In genomic region chr3:99799420-99799819, GRCh38 we compare ENCODE assay signal across 27 cellular contexts.
"Had no signal": no experiment of that assay in that cellular context is flagged by ENCODE, and none has a peak within 500 bp of the region (broad histone marks: within the 10 kb centered on the region; RNA-seq: fewer than 3 reads in every experiment).

No MANE protein-coding gene starts in this region.

- DNase-seq: colonic mucosa; cortex of kidney; effector CD8-positive, alpha-beta T cell; effector memory CD8-positive, alpha-beta T cell; endodermal cell; erythroblast; esophagus squamous epithelium; foreskin fibroblast; foreskin melanocyte; gastrocnemius medialis; glutamatergic neuron; head of caudate nucleus; heart right ventricle; hippocampal formation; left cardiac atrium; left lung; left ventricle myocardium superior; lower lobe of right lung; mesenchymal stem cell; mucosa of descending colon had no signal

- H3K27me3 Mint-ChIP-seq: dendritic cell treated with granulocyte-macrophage colony-stimulating factor and Interleukin-4, amounts not matched to agents 40 ng/mL and 50 ng/mL, for 4 days had no signal

- H3K9me3 ChIP-seq: colonic mucosa, gastrocnemius medialis, lower lobe of right lung had no signal

- FAIRE-seq: endometrium, islet of Langerhans, keratinocyte had no signal

- H3K4me1 ChIP-seq: colonic mucosa, esophagus squamous epithelium, gastrocnemius medialis, left lung, lower lobe of right lung had no signal

- H3K4me1 Mint-ChIP-seq: endodermal cell, mesothelial cell of epicardium had no signal

- H3K4me3 ChIP-seq: colonic mucosa, esophagus squamous epithelium, gastrocnemius medialis, heart right ventricle, left lung, lower lobe of right lung, mucosa of descending colon had no signal

- H3K27me3 ChIP-seq: colonic mucosa, esophagus squamous epithelium, gastrocnemius medialis, heart right ventricle, left lung had no signal

- ATAC-seq: effector memory CD8-positive, alpha-beta T cell; esophagus mucosa; gastrocnemius medialis; heart right ventricle; left cardiac atrium; left lung; left ventricle myocardium superior; lower lobe of right lung; mucosa of descending colon had no signal

- H3K4me3 Mint-ChIP-seq: dendritic cell treated with granulocyte-macrophage colony-stimulating factor and Interleukin-4, amounts not matched to agents 40 ng/mL and 50 ng/mL, for 4 days; effector memory CD8-positive, alpha-beta T cell; endodermal cell; mesothelial cell of epicardium had no signal

- H3K27ac Mint-ChIP-seq: dendritic cell treated with granulocyte-macrophage colony-stimulating factor and Interleukin-4, amounts not matched to agents 40 ng/mL and 50 ng/mL, for 4 days; effector memory CD8-positive, alpha-beta T cell; endodermal cell; mesothelial cell of epicardium had no signal

- H3K36me3 ChIP-seq: colonic mucosa, esophagus squamous epithelium, gastrocnemius medialis, left lung had no signal

- H3K27ac ChIP-seq: colonic mucosa, epithelial cell of prostate, esophagus squamous epithelium, gastrocnemius medialis, heart right ventricle, left lung, lower lobe of right lung had no signal

- H3K9me3 Mint-ChIP-seq: effector memory CD8-positive, alpha-beta T cell had no signal
